ENCODE assay signal across 10 cellular contexts in the genomic region with DNA sequence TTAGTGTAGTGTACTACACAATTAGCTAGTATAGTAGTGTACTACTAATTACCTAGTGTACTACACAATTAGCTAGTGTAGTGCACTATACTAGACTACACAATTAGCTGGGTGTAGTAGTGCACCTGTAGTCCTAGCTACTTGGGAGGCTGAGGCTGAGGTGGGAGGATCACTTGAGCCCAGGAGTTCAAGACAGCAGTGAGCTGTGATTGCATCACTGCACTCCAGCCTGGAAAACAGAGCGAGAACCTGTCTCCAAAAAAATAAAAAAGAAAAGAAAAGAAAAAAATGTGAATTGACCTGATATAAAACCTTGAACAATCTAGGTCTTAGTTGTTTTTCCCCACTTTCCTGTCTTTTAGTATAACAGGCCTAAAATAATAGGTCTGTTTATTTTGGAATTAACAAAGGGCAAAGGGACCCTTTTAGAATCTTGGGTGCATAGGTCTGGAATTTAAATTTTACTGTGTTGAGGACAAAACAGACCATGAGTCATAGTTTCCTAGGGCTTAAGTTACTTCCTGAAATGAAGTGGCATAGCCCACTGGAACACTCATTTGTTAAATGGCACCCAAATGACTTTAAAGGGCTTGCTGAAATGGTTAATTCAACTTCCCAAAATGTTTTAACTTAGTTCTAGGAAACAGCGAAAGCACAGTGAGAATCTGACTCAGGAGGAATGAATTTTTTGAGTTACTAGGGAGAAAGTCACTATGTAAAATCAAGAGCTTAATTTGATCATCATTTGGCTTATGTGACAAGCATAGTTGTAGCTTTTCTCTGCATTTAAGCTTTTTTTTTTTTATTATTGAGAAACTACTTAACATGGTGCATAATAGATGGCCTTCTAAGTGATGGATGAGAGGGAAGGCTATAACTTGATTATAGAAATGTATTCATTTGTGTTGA. TPM values are rescaled to one million over a fixed set of nuclear protein-coding genes. Genes with fewer than 3 reads are reported as not detected.
A peak's percentile ranks its signal among the peaks of the same experiment; 100 is the strongest.
DNase-seq lines count a peak whose midpoint lies in the region; ATAC-seq and TF ChIP-seq lines count a peak whose summit lies in the region.
"Had no signal": no experiment of that assay in that cellular context is flagged by ENCODE, and none has a peak within 500 bp of the region (broad histone marks: within the 10 kb centered on the region; RNA-seq: fewer than 3 reads in every experiment).

No MANE protein-coding gene starts in this region.

- H3K9me3 ChIP-seq in heart right ventricle, result no peaks in the 10 kb centered on the region

- peak in 7 of 8 donors; percentile 31 to 71 (median 67) for ATAC-seq in heart right ventricle
- peak; percentile 51 for ATAC-seq in foreskin keratinocyte
- ATAC-seq in GM21526 (IDR thresholded peaks at IDR 0.05; ENCODE audit: low FRiP score, unreplicated experiment), result no peak

- no peak overlapping the region for H3K4me3 ChIP-seq in heart right ventricle

- DNase-seq in heart right ventricle, result no peak
- DNase-seq in cardiac septum (ENCODE audit: low spot score), result no peak
- peak; percentile 20 for DNase-seq in RPMI7951 (ENCODE audit: low read depth)
- DNase-seq in foreskin keratinocyte, result peak in 1 of 2 donors; percentile 18
- DNase-seq in globus pallidus (ENCODE audit: low spot score), result no peak
- DNase-seq in SHP77 treated with DMSO at 0.1 percent for 48 hours (lab: John Stamatoyannopoulos, UW), result no peak
- no peak for DNase-seq in activated gamma-delta T cell treated with Interleukin-2 at 50 U/mL for 16 hours
- DNase-seq: WERI-Rb-1 had no signal

- intact Hi-C loops in heart right ventricle (cut with DNase I), result no loop called here
- intact Hi-C loops in cardiac septum (cut with DNase I), result no loop called here

- TF ChIP-seq CTCF in heart right ventricle (IDR thresholded peaks at IDR 0.05) (no peak), foreskin keratinocyte (conservative IDR thresholded peaks at IDR 0.05) (no peak)

- H3K4me1 ChIP-seq in heart right ventricle, result peaks cover 0 to 15% (median 6%) of the 10 kb centered on the region in 9 donors
- H3K4me1 ChIP-seq in foreskin keratinocyte, result no peaks in the 10 kb centered on the region

- H3K27me3 ChIP-seq in heart right ventricle, result no peaks in the 10 kb centered on the region
- H3K27me3 ChIP-seq in foreskin keratinocyte, result no peaks in the 10 kb centered on the region

- H3K36me3 ChIP-seq in heart right ventricle, result no peaks in the 10 kb centered on the region
- H3K36me3 ChIP-seq: WERI-Rb-1 had no signal

- H3K27ac ChIP-seq in heart right ventricle, result peak overlapping the region in 5 of 10 donors; percentile 10 to 36 (median 27)
- H3K27ac ChIP-seq in foreskin keratinocyte, result no peak overlapping the region
- H3K27ac ChIP-seq: C4-2B, WERI-Rb-1 had no signal

- 66 to 77% methylated on average over 2 of the region's 2 CpGs for WGBS in heart right ventricle, 2 donors

RNA-seq across cellular contexts. Expression of a gene that starts 50.7 kb away (rescaled TPM):
- total RNA-seq in heart right ventricle (10 to 100 TPM; 40.4 to 62.3 (median 56.4) TPM), cardiac septum (60.9 TPM), foreskin keratinocyte (38.5 and 40.2 TPM in 2 replicates)
- polyA plus RNA-seq in heart right ventricle (10 to 100 TPM in 1 of 2 donors, 1 to 10 TPM in 1; 8.3 to 12.3 TPM), foreskin keratinocyte (6.3 and 8.4 TPM in 2 replicates)
- 32.9 and 49.2 TPM in 2 replicates for total RNA-seq in RPMI7951 (2014; rRNA removed; shearing (Covaris generic))
